Comparison of ENCODE assay signal across 13 cellular contexts in genomic region chr11:132358573-132358953, GRCh38.
DNase-seq lines count a peak whose midpoint lies in the region; ATAC-seq lines count a peak whose summit lies in the region.
"Had no signal": no experiment of that assay in that cellular context is flagged by ENCODE, and none has a peak within 500 bp of the region (broad histone marks: within the 10 kb centered on the region; RNA-seq: fewer than 3 reads in every experiment).

No MANE protein-coding gene starts in this region.

- DNase-seq in immature natural killer cell (no peak), NOMO-1 treated with dmso at 0.1 percent for 144 hours (lab: John Stamatoyannopoulos, UW; ENCODE audit: unreplicated experiment) (no peak), sciatic nerve (ENCODE audit: low spot score) (no peak), D341Med (ENCODE audit: low spot score) (no peak)
- DNase-seq: effector CD8-positive, alpha-beta T cell; heart left ventricle; NCI-H1092 treated with DMSO at 0.1 percent for 48 hours; NCI-H748 treated with DMSO at 0.1 percent for 48 hours; stimulated activated naive CD8-positive, alpha-beta T cell treated with anti-CD3 and anti-CD28 coated beads, Interleukin-15, amount 100 ng/mL, for 72 hours had no signal

- ATAC-seq in GM18499 (IDR thresholded peaks at IDR 0.05; ENCODE audit: insufficient read depth, unreplicated experiment) (peak; percentile 29), GM19438 (IDR thresholded peaks at IDR 0.05; ENCODE audit: low read depth, unreplicated experiment) (peak; percentile 45), HG02840 (IDR thresholded peaks at IDR 0.05; ENCODE audit: low FRiP score, unreplicated experiment) (peak; percentile 33), HG03460 (IDR thresholded peaks at IDR 0.05; ENCODE audit: unreplicated experiment) (peak; percentile 44), sciatic nerve (no peak)
- ATAC-seq: heart left ventricle; stimulated activated naive CD8-positive, alpha-beta T cell treated with anti-CD3 and anti-CD28 coated beads, Interleukin-15, amount 100 ng/mL, for 72 hours had no signal

- peaks cover 0 to 12% (median 4%) of the 10 kb centered on the region in 6 donors for H3K9me3 Mint-ChIP-seq in immature natural killer cell

- H3K4me3 Mint-ChIP-seq in immature natural killer cell, result peak overlapping the region in 1 of 5 donors; percentile 46
- H3K4me3 Mint-ChIP-seq: stimulated activated naive CD8-positive, alpha-beta T cell treated with anti-CD3 and anti-CD28 coated beads, Interleukin-15, amount 100 ng/mL, for 72 hours had no signal

- no peaks in the 10 kb centered on the region for H3K4me1 Mint-ChIP-seq in immature natural killer cell
- H3K4me1 Mint-ChIP-seq: stimulated activated naive CD8-positive, alpha-beta T cell treated with anti-CD3 and anti-CD28 coated beads, Interleukin-15, amount 100 ng/mL, for 72 hours had no signal

- H3K36me3 Mint-ChIP-seq in immature natural killer cell, result no peaks in the 10 kb centered on the region

- peaks cover 0 to 3% (median 0%) of the 10 kb centered on the region in 3 donors for H3K27me3 Mint-ChIP-seq in immature natural killer cell (ENCODE audit: low read depth in 3 of 3)
- H3K27me3 Mint-ChIP-seq: stimulated activated naive CD8-positive, alpha-beta T cell treated with anti-CD3 and anti-CD28 coated beads, Interleukin-15, amount 100 ng/mL, for 72 hours had no signal

- no peak overlapping the region for H3K27ac Mint-ChIP-seq in immature natural killer cell
- H3K27ac Mint-ChIP-seq: stimulated activated naive CD8-positive, alpha-beta T cell treated with anti-CD3 and anti-CD28 coated beads, Interleukin-15, amount 100 ng/mL, for 72 hours had no signal

- intact Hi-C loops in sciatic nerve (cut with DNase I), result no loop called here
